1 cellular context compared by ENCODE assay signal in genomic region chr6:57317060-57317943, GRCh38.
TF ChIP-seq lines count a peak whose summit lies in the region.

PRIM2 (plus strand) TSS chr6:57317630; CDS start chr6:57318446, 816 bp downstream.

TF ChIP-seq in HepG2, 621 proteins besides CTCF, POLR2A, EP300 and RAD21 (continued from another document and continues in another):
- TF ChIP-seq HOMEZ (CRISPR knock-in tag; IDR thresholded peaks at IDR 0.05; ENCODE audit: low read depth) = peak; percentile 41; the same call in 1 of the 2 replicates
- TF ChIP-seq ZNF549 (CRISPR knock-in tag; IDR thresholded peaks at IDR 0.05) = no peak
- no peak for TF ChIP-seq ZNF781 (CRISPR knock-in tag; IDR thresholded peaks at IDR 0.05; ENCODE audit: borderline replicate concordance, not compliant biosample characterization)
- peak; percentile 64; the same call in 1 of the 2 replicates for TF ChIP-seq BRCA1 (CRISPR knock-in tag; IDR thresholded peaks at IDR 0.05)
- no peak for TF ChIP-seq ZNF460 (CRISPR knock-in tag; IDR thresholded peaks at IDR 0.05; ENCODE audit: borderline replicate concordance)
- TF ChIP-seq ZNF274 (CRISPR knock-in tag; IDR thresholded peaks at IDR 0.05) = 0 out of 2 replicates have a peak, but pooled peaks have one; percentile 33
- no peak for TF ChIP-seq PRMT3 (CRISPR knock-in tag; IDR thresholded peaks at IDR 0.05; ENCODE audit: borderline replicate concordance, low read depth)
- TF ChIP-seq ZNF451 (CRISPR knock-in tag; IDR thresholded peaks at IDR 0.05) = no peak
- peak; percentile 60; the same call in 1 of the 2 replicates for TF ChIP-seq ZNF331 (CRISPR knock-in tag; IDR thresholded peaks at IDR 0.05)
- TF ChIP-seq ZSCAN9 (CRISPR knock-in tag; IDR thresholded peaks at IDR 0.05; ENCODE audit: borderline replicate concordance) = peak; percentile 87
- 0 out of 2 replicates have a peak, but pooled peaks have one; percentile 49 for TF ChIP-seq THRA (CRISPR knock-in tag; IDR thresholded peaks at IDR 0.05; ENCODE audit: borderline replicate concordance)
- TF ChIP-seq PAWR (CRISPR knock-in tag; IDR thresholded peaks at IDR 0.05; ENCODE audit: borderline replicate concordance) = 0 out of 2 replicates have a peak, but pooled peaks have one; percentile 86
- TF ChIP-seq NFKB2 (CRISPR knock-in tag; IDR thresholded peaks at IDR 0.05; ENCODE audit: borderline replicate concordance) = peak; percentile 62; the same call in 1 of the 2 replicates
- peak; percentile 94 for TF ChIP-seq ARID4A (CRISPR knock-in tag; IDR thresholded peaks at IDR 0.05; ENCODE audit: borderline replicate concordance)
- TF ChIP-seq ZSCAN5A (CRISPR knock-in tag; IDR thresholded peaks at IDR 0.05; ENCODE audit: borderline replicate concordance) = peak; percentile 61; the same call in 1 of the 2 replicates
- peak; percentile 27; the same call in 1 of the 2 replicates for TF ChIP-seq ZNF143 (CRISPR knock-in tag; IDR thresholded peaks at IDR 0.05)
- TF ChIP-seq TFAP4 (IDR thresholded peaks at IDR 0.05; ENCODE audit: borderline replicate concordance, low read depth) = 0 out of 2 replicates have a peak, but pooled peaks have one; percentile 49
- no peak for TF ChIP-seq PTBP1 (IDR thresholded peaks at IDR 0.05; ENCODE audit: low read depth, low read length, poor library complexity, severe bottlenecking)
- TF ChIP-seq PHF5A (CRISPR knock-in tag; IDR thresholded peaks at IDR 0.05; ENCODE audit: low read depth, unreplicated experiment) = no peak
- no peak; the same call in 1 of the 2 replicates for TF ChIP-seq STAT6 (CRISPR knock-in tag; IDR thresholded peaks at IDR 0.05; ENCODE audit: borderline replicate concordance)
- TF ChIP-seq ZNF513 (CRISPR knock-in tag; conservative IDR thresholded peaks at IDR 0.05) = 0 out of 2 replicates have a peak, but pooled peaks have one; percentile 44
- peak; percentile 60; the same call in 1 of the 2 replicates for TF ChIP-seq ZFP36L1 (CRISPR knock-in tag; IDR thresholded peaks at IDR 0.05)
- peak; percentile 46; the same call in 1 of the 2 replicates for TF ChIP-seq MIXL1 (CRISPR knock-in tag; IDR thresholded peaks at IDR 0.05)
- no peak for TF ChIP-seq ZFP62 (CRISPR knock-in tag; IDR thresholded peaks at IDR 0.05)
- TF ChIP-seq ZNF687 (CRISPR knock-in tag; IDR thresholded peaks at IDR 0.05) = peak; percentile 58
- TF ChIP-seq FOXA3 (CRISPR knock-in tag; IDR thresholded peaks at IDR 0.05) = peak; percentile 30; the same call in 1 of the 2 replicates
- TF ChIP-seq TSC22D2 (CRISPR knock-in tag; IDR thresholded peaks at IDR 0.05; ENCODE audit: borderline replicate concordance) = peak; percentile 60; the same call in 1 of the 2 replicates
- TF ChIP-seq ARID5B (CRISPR knock-in tag; IDR thresholded peaks at IDR 0.05) = peak; percentile 62
- TF ChIP-seq MAX (IDR thresholded peaks at IDR 0.05) = peak; percentile 65; the same call in 1 of the 2 replicates
- TF ChIP-seq MBD4 (IDR thresholded peaks at IDR 0.05; ENCODE audit: borderline replicate concordance, low read length) = no peak
- no peak for TF ChIP-seq STAT5B (CRISPR knock-in tag; IDR thresholded peaks at IDR 0.05)
